Comparison of ENCODE assay signal across 1 cellular context in the genomic region with DNA sequence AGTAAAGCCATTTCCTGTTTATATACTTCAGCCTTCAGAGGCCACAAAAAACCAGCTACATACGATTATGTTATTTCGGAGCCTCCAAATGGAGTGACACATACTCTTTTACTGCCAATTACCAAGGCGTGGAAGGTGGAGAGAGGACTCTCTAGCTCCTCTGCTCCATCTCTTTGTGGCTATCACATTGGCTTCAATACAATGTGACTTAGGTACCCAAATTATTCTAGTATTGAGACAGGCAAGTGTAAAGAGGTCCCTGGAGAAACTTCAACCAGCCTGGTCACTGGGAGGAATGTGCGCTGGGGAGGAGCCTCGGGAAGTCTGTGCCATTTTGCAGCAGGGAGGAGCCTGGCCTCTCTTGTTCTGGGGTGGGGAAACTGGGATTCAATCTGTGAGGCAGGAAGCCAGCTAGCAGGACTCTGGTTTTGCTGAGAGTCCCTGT.
TF ChIP-seq lines count a peak whose summit lies in the region.

No MANE protein-coding gene starts in this region.

TF ChIP-seq in SK-N-SH, 30 proteins besides CTCF, POLR2A, EP300 and RAD21 (continued from another document):
- TF ChIP-seq MAX (IDR thresholded peaks at IDR 0.05; ENCODE audit: low read depth) (no peak), TCF12 (IDR thresholded peaks at IDR 0.05) (no peak)
